ENCODE assay signal across 36 cellular contexts in the genomic region with DNA sequence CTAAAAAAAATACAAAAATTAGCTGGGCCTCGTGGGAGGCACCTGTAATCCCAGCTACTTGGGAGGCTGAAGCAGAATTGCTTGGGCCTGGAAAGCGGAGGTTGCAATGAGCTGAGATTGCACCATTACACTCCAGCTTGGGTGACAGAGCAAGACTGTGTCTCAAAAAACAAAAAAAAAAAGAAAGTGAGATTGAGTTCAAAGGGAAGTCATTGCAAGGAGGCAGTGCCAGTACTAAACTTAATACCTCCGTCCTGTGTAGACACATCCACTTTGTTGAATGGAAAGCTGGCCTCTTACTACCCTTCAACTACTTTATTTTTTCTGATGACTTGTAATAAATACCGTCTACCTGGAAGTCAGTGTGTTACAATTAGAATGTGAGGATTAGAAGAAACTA.
"Had no signal": no experiment of that assay in that cellular context is flagged by ENCODE, and none has a peak within 500 bp of the region (broad histone marks: within the 10 kb centered on the region; RNA-seq: fewer than 3 reads in every experiment).

No MANE protein-coding gene starts in this region.

- DNase-seq: Karpas-422, Kasumi-1, KG1, MG63, MM.1S, MV-4-11, NCI-H1048, NCI-H1092, NCI-H1092 treated with DMSO at 0.1 percent for 48 hours, NCI-H1105, NCI-H1105 treated with DMSO at 0.1 percent for 48 hours, NCI-H1417, NCI-H1417 treated with DMSO at 0.1 percent for 48 hours, NCI-H1436, NCI-H1436 treated with DMSO at 0.1 percent for 48 hours, NCI-H146, NCI-H1694, NCI-H1694 treated with DMSO at 0.1 percent for 48 hours, NCI-H187, NCI-H187 treated with DMSO at 0.1 percent for 48 hours, NCI-H1930, NCI-H2029, NCI-H2029 treated with DMSO at 0.1 percent for 48 hours, NCI-H2081, NCI-H2081 treated with DMSO at 0.1 percent for 48 hours, NCI-H2107, NCI-H2171, NCI-H2171 treated with DMSO at 0.1 percent for 48 hours, NCI-H2227 treated with DMSO at 0.1 percent for 48 hours, NCI-H226, NCI-H345, NCI-H446, NCI-H446 treated with DMSO at 0.1 percent for 48 hours, NCI-H510A, NCI-H510A treated with DMSO at 0.1 percent for 48 hours had no signal

- H3K36me3 ChIP-seq: MG63 had no signal

- H3K27me3 ChIP-seq: MG63 had no signal

- H3K27ac ChIP-seq: KMS-11 had no signal

- H3K4me3 ChIP-seq: MG63 had no signal

- H3K9me3 ChIP-seq: MG63 had no signal
